ENCODE assay signal across 16 cellular contexts in genomic region chr3:101279162-101279561, GRCh38.
"Had no signal": no experiment of that assay in that cellular context is flagged by ENCODE, and none has a peak within 500 bp of the region (broad histone marks: within the 10 kb centered on the region; RNA-seq: fewer than 3 reads in every experiment).

No MANE protein-coding gene starts in this region.

- H3K36me3 ChIP-seq: ascending aorta, left ventricle myocardium inferior, upper lobe of left lung had no signal

- DNase-seq: activated CD4-positive, alpha-beta T cell treated with anti-CD3 and anti-CD28 coated beads, Interleukin-2, amount 10 ng/mL, durations not matched to agents 7 days and 5 days; activated CD4-positive, CD25-positive, alpha-beta regulatory T cell; activated CD8-positive, alpha-beta memory T cell treated with anti-CD3 and anti-CD28 coated beads for 24 hours; activated naive CD4-positive, alpha-beta T cell treated with Interleukin-2 at 50 U/mL for 16 hours; activated naive CD8-positive, alpha-beta T cell treated with anti-CD3 and anti-CD28 coated beads, Interleukin-2, amount 50 U/mL, for 24 hours; effector CD4-positive, alpha-beta T cell; islet precursor cell; left ventricle myocardium inferior; mesendoderm; stimulated activated CD4-positive, alpha-beta T cell treated with anti-CD3 and anti-CD28 coated beads, Interleukin-2, amount 100 ng/mL, for 24 hours; stimulated activated naive CD8-positive, alpha-beta T cell treated with anti-CD3 and anti-CD28 coated beads, Interleukin-15, Interleukin-2, amounts not matched to agents 100 U/mL and 50 U/mL, for 24 hours; upper lobe of left lung had no signal

- H3K4me3 ChIP-seq: ascending aorta, left ventricle myocardium inferior, upper lobe of left lung had no signal

- H3K27ac Mint-ChIP-seq: activated CD4-positive, alpha-beta T cell treated with anti-CD3 and anti-CD28 coated beads, Interleukin-2, amount 10 ng/mL, durations not matched to agents 7 days and 5 days; activated naive CD8-positive, alpha-beta T cell treated with anti-CD3 and anti-CD28 coated beads, Interleukin-2, amount 50 U/mL, for 24 hours; T-helper 1 cell treated with Interleukin-12 subunit alpha and Interleukin-12 subunit beta and Interleukin-4 antibody, amounts not matched to agents 30 μg/mL and 1 μg/mL, for 36 hours had no signal

- H3K27me3 ChIP-seq: ascending aorta, upper lobe of left lung had no signal

- H3K27ac ChIP-seq: ascending aorta, left ventricle myocardium inferior, upper lobe of left lung had no signal

- FAIRE-seq: TTC549 had no signal

- H3K27me3 Mint-ChIP-seq: activated CD4-positive, alpha-beta T cell treated with anti-CD3 and anti-CD28 coated beads, Interleukin-2, amount 10 ng/mL, durations not matched to agents 7 days and 5 days; activated naive CD8-positive, alpha-beta T cell treated with anti-CD3 and anti-CD28 coated beads, Interleukin-2, amount 50 U/mL, for 24 hours had no signal

- H3K4me1 ChIP-seq: ascending aorta, left ventricle myocardium inferior, upper lobe of left lung had no signal

- H3K9me3 Mint-ChIP-seq: activated CD4-positive, alpha-beta T cell treated with anti-CD3 and anti-CD28 coated beads, Interleukin-2, amount 10 ng/mL, durations not matched to agents 7 days and 5 days; activated naive CD8-positive, alpha-beta T cell treated with anti-CD3 and anti-CD28 coated beads, Interleukin-2, amount 50 U/mL, for 24 hours; T-helper 1 cell treated with Interleukin-12 subunit alpha and Interleukin-12 subunit beta and Interleukin-4 antibody, amounts not matched to agents 30 μg/mL and 1 μg/mL, for 36 hours had no signal

- H3K4me3 Mint-ChIP-seq: activated CD4-positive, alpha-beta T cell treated with anti-CD3 and anti-CD28 coated beads, Interleukin-2, amount 10 ng/mL, durations not matched to agents 7 days and 5 days; activated naive CD8-positive, alpha-beta T cell treated with anti-CD3 and anti-CD28 coated beads, Interleukin-2, amount 50 U/mL, for 24 hours; T-helper 1 cell treated with Interleukin-12 subunit alpha and Interleukin-12 subunit beta and Interleukin-4 antibody, amounts not matched to agents 30 μg/mL and 1 μg/mL, for 36 hours had no signal

- H3K9me3 ChIP-seq: ascending aorta, left ventricle myocardium inferior, upper lobe of left lung had no signal

- H3K4me1 Mint-ChIP-seq: activated CD4-positive, alpha-beta T cell treated with anti-CD3 and anti-CD28 coated beads, Interleukin-2, amount 10 ng/mL, durations not matched to agents 7 days and 5 days; activated naive CD8-positive, alpha-beta T cell treated with anti-CD3 and anti-CD28 coated beads, Interleukin-2, amount 50 U/mL, for 24 hours had no signal

- ATAC-seq: activated naive CD8-positive, alpha-beta T cell treated with anti-CD3 and anti-CD28 coated beads, Interleukin-2, amount 50 U/mL, for 24 hours; sciatic nerve; stimulated activated naive CD8-positive, alpha-beta T cell treated with anti-CD3 and anti-CD28 coated beads, Interleukin-15, Interleukin-2, amounts not matched to agents 100 U/mL and 50 U/mL, for 24 hours had no signal
